In the genomic region with DNA sequence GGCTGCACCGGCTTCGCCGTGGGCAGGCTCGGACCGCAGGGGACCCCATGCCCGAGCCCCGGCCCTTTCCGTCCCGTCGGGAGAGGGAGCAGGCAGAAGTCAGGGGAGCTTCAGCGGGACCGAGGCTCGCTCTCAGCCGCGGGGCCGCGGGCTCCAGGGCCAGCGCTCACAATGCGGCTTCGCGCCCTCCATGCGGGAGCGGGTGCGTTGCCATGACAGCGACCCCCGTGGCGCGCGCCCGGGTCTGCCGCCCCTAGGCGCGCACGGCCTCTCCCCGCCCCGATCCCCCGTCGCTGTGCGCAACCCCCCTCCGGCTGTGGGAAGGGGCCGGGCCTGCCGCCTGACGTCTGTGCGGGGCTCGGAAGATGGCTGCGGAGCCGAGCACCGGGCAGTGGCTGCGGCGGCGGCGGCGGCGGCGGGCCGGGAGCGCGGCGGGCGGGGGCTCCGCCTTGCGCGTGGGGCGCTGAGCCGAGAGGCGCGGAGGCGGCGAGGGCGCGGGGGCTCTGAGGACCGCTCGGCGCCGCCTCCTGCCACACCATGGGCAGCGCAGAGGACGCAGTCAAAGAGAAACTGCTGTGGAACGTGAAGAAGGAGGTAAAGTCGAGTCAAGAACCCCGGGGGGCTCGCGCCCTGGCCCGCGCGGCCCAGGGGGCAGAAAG, we compare ENCODE assay signal across 8 cellular contexts. TPM values are rescaled to one million over a fixed set of nuclear protein-coding genes. Genes with fewer than 3 reads are reported as not detected.
DNase-seq lines count a peak whose midpoint lies in the region; ATAC-seq and TF ChIP-seq lines count a peak whose summit lies in the region.

A gene with protein sequence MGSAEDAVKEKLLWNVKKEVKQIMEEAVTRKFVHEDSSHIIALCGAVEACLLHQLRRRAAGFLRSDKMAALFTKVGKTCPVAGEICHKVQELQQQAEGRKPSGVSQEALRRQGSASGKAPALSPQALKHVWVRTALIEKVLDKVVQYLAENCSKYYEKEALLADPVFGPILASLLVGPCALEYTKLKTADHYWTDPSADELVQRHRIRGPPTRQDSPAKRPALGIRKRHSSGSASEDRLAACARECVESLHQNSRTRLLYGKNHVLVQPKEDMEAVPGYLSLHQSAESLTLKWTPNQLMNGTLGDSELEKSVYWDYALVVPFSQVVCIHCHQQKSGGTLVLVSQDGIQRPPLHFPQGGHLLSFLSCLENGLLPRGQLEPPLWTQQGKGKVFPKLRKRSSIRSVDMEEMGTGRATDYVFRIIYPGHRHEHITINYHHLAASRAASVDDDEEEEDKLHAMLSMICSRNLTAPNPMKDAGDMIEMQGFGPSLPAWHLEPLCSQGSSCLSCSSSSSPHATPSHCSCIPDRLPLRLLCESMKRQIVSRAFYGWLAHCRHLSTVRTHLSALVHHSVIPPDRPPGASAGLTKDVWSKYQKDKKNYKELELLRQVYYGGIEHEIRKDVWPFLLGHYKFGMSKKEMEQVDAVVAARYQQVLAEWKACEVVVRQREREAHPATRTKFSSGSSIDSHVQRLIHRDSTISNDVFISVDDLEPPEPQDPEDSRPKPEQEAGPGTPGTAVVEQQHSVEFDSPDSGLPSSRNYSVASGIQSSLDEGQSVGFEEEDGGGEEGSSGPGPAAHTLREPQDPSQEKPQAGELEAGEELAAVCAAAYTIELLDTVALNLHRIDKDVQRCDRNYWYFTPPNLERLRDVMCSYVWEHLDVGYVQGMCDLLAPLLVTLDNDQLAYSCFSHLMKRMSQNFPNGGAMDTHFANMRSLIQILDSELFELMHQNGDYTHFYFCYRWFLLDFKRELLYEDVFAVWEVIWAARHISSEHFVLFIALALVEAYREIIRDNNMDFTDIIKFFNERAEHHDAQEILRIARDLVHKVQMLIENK (plus strand): TSS at position 350 of the 659 bp plus-strand sequence. CDS start 188 bp downstream, at position 538.

- TF ChIP-seq POLR2A in body of pancreas (IDR thresholded peaks at IDR 0.05), result no peak

- no peaks in the 10 kb centered on the region for H3K9me3 ChIP-seq in MM.1S (replicated peaks; ENCODE audit: insufficient read depth, low read length)
- no peaks in the 10 kb centered on the region for H3K9me3 ChIP-seq in body of pancreas

- H2AFZ ChIP-seq in MM.1S (ENCODE audit: low read length), result peak within 1 kb of the TSS; percentile 97

- peaks cover 12% of the 10 kb centered on the region for H3F3A ChIP-seq in MM.1S (ENCODE audit: insufficient read depth, low read length)

- peaks cover 19% of the 10 kb centered on the region for H3K36me3 ChIP-seq in MM.1S (replicated peaks; ENCODE audit: insufficient read depth, low read length)
- peaks cover 0 to 13% of the 10 kb centered on the region in 2 donors for H3K36me3 ChIP-seq in body of pancreas (replicated peaks in 1 of 2; ENCODE audit: insufficient read depth in 1 of 2, low read depth in 2 of 2)

- ATAC-seq in GM18867 (IDR thresholded peaks at IDR 0.05; ENCODE audit: unreplicated experiment) (peak; percentile 29), body of pancreas (peak; percentile 66), HG03457 (IDR thresholded peaks at IDR 0.05; ENCODE audit: unreplicated experiment) (no peak)

- peak within 1 kb of the TSS; percentile 85 for H3K4me3 ChIP-seq in MM.1S (ENCODE audit: low read length)
- peak within 1 kb of the TSS; percentile 94 to 95 for H3K4me3 ChIP-seq in body of pancreas
- H3K4me3 ChIP-seq in iPS-11a (ENCODE audit: low read depth, low read length), result peak within 1 kb of the TSS; percentile 99
- H3K4me3 ChIP-seq in skeletal muscle cell (ENCODE audit: low read depth, low read length), result peak within 1 kb of the TSS; percentile 92

- no peak for DNase-seq in A172 (ENCODE audit: low spot score)
- DNase-seq in MM.1S, result peak; percentile 30
- DNase-seq in UCSD-AML1 (lab: John Stamatoyannopoulos, UW; ENCODE audit: unreplicated experiment), result peak; percentile 69
- DNase-seq in body of pancreas, result peak; percentile 59 to 66 (median 64)
- DNase-seq in skeletal muscle cell (ENCODE audit: low read depth), result no peak

- WGBS in body of pancreas, 2 donors, result 0 to 2% methylated on average over 30 to 69 of the region's 85 CpGs

- H3K27ac ChIP-seq in MM.1S (ENCODE audit: low read length) (peak within 1 kb of the TSS; percentile 53), body of pancreas (peak within 1 kb of the TSS; percentile 68 to 88 (median 82))

- H3K4me1 ChIP-seq in MM.1S (ENCODE audit: low read length), result peaks cover 12% of the 10 kb centered on the region; the same call in 1 of the 2 replicates
- H3K4me1 ChIP-seq in body of pancreas, result peaks cover 19% of the 10 kb centered on the region

- H3K9me2 ChIP-seq in MM.1S (replicated peaks; ENCODE audit: insufficient read depth, low read length), result no peaks in the 10 kb centered on the region

- H3K4me2 ChIP-seq in MM.1S (ENCODE audit: low read depth, low read length), result peak within 1 kb of the TSS; percentile 100

- intact Hi-C loops in body of pancreas (cut with DNase I), result no loop called here

- H3K27me3 ChIP-seq in MM.1S (replicated peaks; ENCODE audit: insufficient read depth, low read length), result no peaks in the 10 kb centered on the region
- H3K27me3 ChIP-seq in body of pancreas, result no peaks in the 10 kb centered on the region

- no peaks in the 10 kb centered on the region for H4K20me1 ChIP-seq in MM.1S (ENCODE audit: insufficient read depth, low read length)

- no peak for TF ChIP-seq CTCF in MM.1S (IDR thresholded peaks at IDR 0.05; ENCODE audit: low read length)
- no peak for TF ChIP-seq CTCF in body of pancreas (IDR thresholded peaks at IDR 0.05)

- H3K79me2 ChIP-seq in MM.1S (ENCODE audit: low read length), result peaks cover 38% of the 10 kb centered on the region

- H3K9ac ChIP-seq in MM.1S (ENCODE audit: low read length), result peak within 1 kb of the TSS; percentile 86

RNA-seq across cellular contexts. Expression of the gene that starts here (rescaled TPM):
- 15.7 and 23.3 TPM in 2 replicates for total RNA-seq in A172 (2014; rRNA removed; shearing (Covaris generic))
- 10 to 100 TPM; 32.7 to 77.5 TPM for total RNA-seq in body of pancreas

Comparison
In these comparisons a context has a peak if more than half of its experiments do, and no peak if none do; other contexts are left out.
1. DNase-seq: peak in MM.1S (single experiment), UCSD-AML1 (single experiment) and body of pancreas (4 of 4); none in A172 (single experiment) and skeletal muscle cell (single experiment).
2. Peak in every context shown above with its lines, with median percentiles within 50 percentile points of each other: H3K4me3 ChIP-seq.